Comparison of ENCODE assay signal across 13 cellular contexts in genomic region chr4:4869731-4870483, GRCh38. TPM values are rescaled to one million over a fixed set of nuclear protein-coding genes. Genes with fewer than 3 reads are reported as not detected.
DNase-seq lines count a peak whose midpoint lies in the region; ATAC-seq and TF ChIP-seq lines count a peak whose summit lies in the region.
"Had no signal": no experiment of that assay in that cellular context is flagged by ENCODE, and none has a peak within 500 bp of the region (broad histone marks: within the 10 kb centered on the region; RNA-seq: fewer than 3 reads in every experiment).

No MANE protein-coding gene starts in this region.

- peaks cover 27% of the 10 kb centered on the region for H3K4me1 Mint-ChIP-seq in activated naive CD8-positive, alpha-beta T cell treated with anti-CD3 and anti-CD28 coated beads, Interleukin-2, amount 50 U/mL, for 24 hours
- peaks cover 7% of the 10 kb centered on the region for H3K4me1 Mint-ChIP-seq in memory B cell
- H3K4me1 Mint-ChIP-seq in immature natural killer cell: peaks cover 11 to 25% of the 10 kb centered on the region in 2 donors

- DNase-seq in AG04449 (ENCODE audit: low read depth, low spot score) (no peak), GM06990 (ENCODE audit: extremely low read depth, insufficient read length) (no peak), memory B cell (ENCODE audit: low spot score in 2 of 2) (no peak), pons (ENCODE audit: low spot score) (no peak), immature natural killer cell (no peak), left cardiac atrium (no peak)
- DNase-seq in activated naive CD8-positive, alpha-beta T cell treated with anti-CD3 and anti-CD28 coated beads, Interleukin-2, amount 50 U/mL, for 24 hours: no peak
- DNase-seq: activated CD4-positive, alpha-beta memory T cell treated with anti-CD3 and anti-CD28 coated beads, Interleukin-2, amount 10 ng/mL, durations not matched to agents 7 days and 5 days; PC-9 had no signal

- POLR2A ChIA-PET in AG04449 (lab: Yijun Ruan, JAX): interaction anchor here (0.7 kb wide), 1 partner anchor 8 kb away, joined by 3 read pairs; no protein-coding TSS in a partner anchor

- H3K4me3 Mint-ChIP-seq in activated naive CD8-positive, alpha-beta T cell treated with anti-CD3 and anti-CD28 coated beads, Interleukin-2, amount 50 U/mL, for 24 hours: no peak overlapping the region
- H3K4me3 Mint-ChIP-seq in memory B cell: no peak overlapping the region
- H3K4me3 Mint-ChIP-seq in immature natural killer cell: peak overlapping the region in 2 of 5 donors; percentile 16 to 17
- H3K4me3 Mint-ChIP-seq: activated CD4-positive, alpha-beta memory T cell treated with anti-CD3 and anti-CD28 coated beads, Interleukin-2, amount 10 ng/mL, durations not matched to agents 7 days and 5 days; central memory CD8-positive, alpha-beta T cell had no signal

- H3K36me3 ChIP-seq in GM06990 (ENCODE audit: control insufficient read depth, insufficient read depth, low read length): no peaks in the 10 kb centered on the region
- H3K36me3 ChIP-seq: BLaER1 had no signal

- H3K36me3 Mint-ChIP-seq in activated naive CD8-positive, alpha-beta T cell treated with anti-CD3 and anti-CD28 coated beads, Interleukin-2, amount 50 U/mL, for 24 hours (ENCODE audit: low read depth): peaks cover 3% of the 10 kb centered on the region
- H3K36me3 Mint-ChIP-seq in memory B cell (no peaks in the 10 kb centered on the region), immature natural killer cell (no peaks in the 10 kb centered on the region)

- intact Hi-C loops in left cardiac atrium (cut with DNase I): loop anchor here in 1 of 2 donors (10.0 kb wide), 1 partner anchor 385 kb away; no protein-coding TSS in a partner anchor

- H3K4me3 ChIP-seq in AG04449 (ENCODE audit: low read depth, low read length) (peak overlapping the region; percentile 20; the same call in 1 of the 2 replicates), GM06990 (replicated peaks; ENCODE audit: low read depth, low read length) (peak overlapping the region; percentile 10; the same call in 1 of the 2 replicates)
- H3K4me3 ChIP-seq: BLaER1, PC-9 had no signal

- H3K27ac Mint-ChIP-seq in activated naive CD8-positive, alpha-beta T cell treated with anti-CD3 and anti-CD28 coated beads, Interleukin-2, amount 50 U/mL, for 24 hours: peak overlapping the region; percentile 32
- H3K27ac Mint-ChIP-seq in memory B cell (peak overlapping the region; percentile 56), immature natural killer cell (peak overlapping the region in 1 of 6 donors; percentile 62)
- H3K27ac Mint-ChIP-seq: activated CD4-positive, alpha-beta memory T cell treated with anti-CD3 and anti-CD28 coated beads, Interleukin-2, amount 10 ng/mL, durations not matched to agents 7 days and 5 days had no signal

- CTCF ChIA-PET in AG04449 (lab: Yijun Ruan, JAX): no interaction called here

- TF ChIP-seq CTCF in AG04449 (IDR thresholded peaks at IDR 0.05; ENCODE audit: insufficient read depth, low read length, missing control alignments) (no peak), GM06990 (IDR thresholded peaks at IDR 0.05; ENCODE audit: insufficient read depth, low read length, poor library complexity, severe bottlenecking) (no peak)

- H3K27me3 ChIP-seq in GM06990 (replicated peaks; ENCODE audit: control insufficient read depth, insufficient read depth, low read length): peaks cover 9% of the 10 kb centered on the region

- ATAC-seq in activated naive CD8-positive, alpha-beta T cell treated with anti-CD3 and anti-CD28 coated beads, Interleukin-2, amount 50 U/mL, for 24 hours: no peak
- ATAC-seq in memory B cell (ENCODE audit: low read depth) (no peak), GM19395 (IDR thresholded peaks at IDR 0.05; ENCODE audit: unreplicated experiment) (no peak), left cardiac atrium (no peak)

- H3K9me3 Mint-ChIP-seq in activated naive CD8-positive, alpha-beta T cell treated with anti-CD3 and anti-CD28 coated beads, Interleukin-2, amount 50 U/mL, for 24 hours: no peaks in the 10 kb centered on the region
- H3K9me3 Mint-ChIP-seq in memory B cell (peaks cover 3% of the 10 kb centered on the region), immature natural killer cell (peaks cover 0 to 5% (median 0%) of the 10 kb centered on the region in 6 donors)
- H3K9me3 Mint-ChIP-seq: activated CD4-positive, alpha-beta memory T cell treated with anti-CD3 and anti-CD28 coated beads, Interleukin-2, amount 10 ng/mL, durations not matched to agents 7 days and 5 days; central memory CD8-positive, alpha-beta T cell had no signal

- H3K27me3 Mint-ChIP-seq in activated naive CD8-positive, alpha-beta T cell treated with anti-CD3 and anti-CD28 coated beads, Interleukin-2, amount 50 U/mL, for 24 hours: peaks cover 75% of the 10 kb centered on the region
- H3K27me3 Mint-ChIP-seq in memory B cell (peaks cover 31% of the 10 kb centered on the region), immature natural killer cell (ENCODE audit: low read depth in 3 of 3) (peaks cover 25 to 56% (median 51%) of the 10 kb centered on the region in 3 donors)

RNA-seq across cellular contexts. Expression of gene MSX1, which starts 10.4 kb away (rescaled TPM):
- under 1 TPM in 1 of 3 donors, not detected in 2; 0.19 TPM for polyA plus RNA-seq in immature natural killer cell
- total RNA-seq in left cardiac atrium: 1 to 10 TPM; 4.5 to 6.1 TPM
- total RNA-seq: activated CD4-positive, alpha-beta memory T cell treated with anti-CD3 and anti-CD28 coated beads, Interleukin-2, amount 10 ng/mL, durations not matched to agents 7 days and 5 days; PC-9; T-helper 1 cell treated with Interleukin-12 subunit alpha and Interleukin-12 subunit beta and Interleukin-4 antibody, amounts not matched to agents 30 ng/mL and 1 ng/mL, for 36 hours had no signal
